ENCODE assay signal across 31 cellular contexts in the genomic region with DNA sequence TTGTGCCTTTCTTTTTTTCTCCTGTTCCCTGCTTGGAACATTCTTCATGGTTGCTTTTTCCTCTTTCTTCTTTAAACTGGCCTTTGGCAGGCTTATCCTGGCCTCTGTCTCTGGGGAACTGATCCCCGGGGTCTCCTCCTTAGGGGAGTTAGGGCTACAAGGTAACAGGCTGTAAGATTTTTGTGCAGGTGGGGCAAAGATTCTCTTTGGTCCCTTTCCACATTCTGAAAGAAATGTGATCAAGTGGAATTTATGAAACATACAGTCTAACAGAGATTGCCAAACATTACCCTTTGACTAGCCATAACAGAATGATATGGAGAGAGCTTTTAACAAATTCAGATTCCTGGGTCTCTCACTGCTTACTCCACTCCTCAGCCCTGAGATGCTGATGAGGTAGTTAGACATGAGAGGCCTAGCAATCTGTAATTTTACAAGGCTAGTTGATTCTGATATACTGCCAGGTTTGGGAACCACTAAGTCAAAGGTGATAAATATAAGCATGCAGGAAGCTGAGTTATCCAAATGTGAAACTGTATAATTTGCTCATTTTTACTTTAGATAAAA. TPM values are rescaled to one million over a fixed set of nuclear protein-coding genes. Genes with fewer than 3 reads are reported as not detected.
"Had no signal": no experiment of that assay in that cellular context is flagged by ENCODE, and none has a peak within 500 bp of the region (broad histone marks: within the 10 kb centered on the region; RNA-seq: fewer than 3 reads in every experiment).

No MANE protein-coding gene starts in this region.

- H3K27me3 Mint-ChIP-seq: activated CD4-positive, alpha-beta T cell treated with anti-CD3 and anti-CD28 coated beads for 36 hours; activated naive CD4-positive, alpha-beta T cell treated with anti-CD3 and anti-CD28 coated beads, Interleukin-2, amount 50 U/mL, for 24 hours; activated naive CD8-positive, alpha-beta T cell treated with anti-CD3 and anti-CD28 coated beads, Interleukin-2, amount 50 U/mL, for 24 hours; activated T-cell treated with anti-CD3 and anti-CD28 coated beads, Interleukin-2, amount 50 U/mL, for 24 hours; effector memory CD8-positive, alpha-beta T cell; stimulated activated naive CD8-positive, alpha-beta T cell treated with anti-CD3 and anti-CD28 coated beads, Interleukin-15, amount 100 ng/mL, for 72 hours had no signal

- ATAC-seq: activated CD4-positive, alpha-beta T cell treated with anti-CD3 and anti-CD28 coated beads for 36 hours; activated naive CD8-positive, alpha-beta T cell treated with anti-CD3 and anti-CD28 coated beads, Interleukin-2, amount 50 U/mL, for 24 hours; effector memory CD8-positive, alpha-beta T cell; gastrocnemius medialis; left lung; lower lobe of right lung; right lobe of liver; stimulated activated naive CD8-positive, alpha-beta T cell treated with anti-CD3 and anti-CD28 coated beads, Interleukin-15, amount 100 ng/mL, for 72 hours had no signal

- H3K36me3 ChIP-seq: left lung, lower lobe of right lung, ovary, right lobe of liver, upper lobe of left lung, vagina had no signal

- H3K4me3 Mint-ChIP-seq: activated CD4-positive, alpha-beta T cell treated with anti-CD3 and anti-CD28 coated beads for 36 hours; activated naive CD4-positive, alpha-beta T cell treated with anti-CD3 and anti-CD28 coated beads, Interleukin-2, amount 50 U/mL, for 24 hours; activated naive CD8-positive, alpha-beta T cell treated with anti-CD3 and anti-CD28 coated beads, Interleukin-2, amount 50 U/mL, for 24 hours; activated T-cell treated with anti-CD3 and anti-CD28 coated beads, Interleukin-2, amount 50 U/mL, for 24 hours; effector memory CD8-positive, alpha-beta T cell; nephron progenitor cell; stimulated activated naive CD8-positive, alpha-beta T cell treated with anti-CD3 and anti-CD28 coated beads, Interleukin-15, amount 100 ng/mL, for 72 hours; T-helper 2 cell treated with Interferon-gamma antibody and Interleukin-4, amounts not matched to agents 5 μg/mL and 100 μg/mL, for 36 hours had no signal

- H3K4me3 ChIP-seq: gastrocnemius medialis, left lung, lower lobe of right lung, ovary, right lobe of liver, upper lobe of left lung, vagina had no signal

- H3K27me3 ChIP-seq: gastrocnemius medialis, left lung, ovary, right lobe of liver, upper lobe of left lung, vagina had no signal

- H3K4me1 ChIP-seq: gastrocnemius medialis, left lung, lower lobe of right lung, right lobe of liver, upper lobe of left lung, vagina had no signal

- H3K9me3 ChIP-seq: gastrocnemius medialis, left lung, lower lobe of right lung, ovary, right lobe of liver, upper lobe of left lung, vagina had no signal

- H3K9me3 Mint-ChIP-seq: activated naive CD4-positive, alpha-beta T cell treated with anti-CD3 and anti-CD28 coated beads, Interleukin-2, amount 50 U/mL, for 24 hours; activated naive CD8-positive, alpha-beta T cell treated with anti-CD3 and anti-CD28 coated beads, Interleukin-2, amount 50 U/mL, for 24 hours; activated T-cell treated with anti-CD3 and anti-CD28 coated beads, Interleukin-2, amount 50 U/mL, for 24 hours; activated T-helper 2 cell treated with anti-CD3 and anti-CD28 coated beads, Interferon-gamma antibody, Interleukin-2, Interleukin-4, amounts not matched to agents 10 μg/mL and 5 μg/mL and 100 μg/mL, durations not matched to agents 14 hours and 24 hours and 36 hours; effector memory CD8-positive, alpha-beta T cell; nephron progenitor cell; stimulated activated naive CD8-positive, alpha-beta T cell treated with anti-CD3 and anti-CD28 coated beads, Interleukin-15, amount 100 ng/mL, for 72 hours; T-helper 2 cell treated with Interferon-gamma antibody and Interleukin-4, amounts not matched to agents 5 μg/mL and 100 μg/mL, for 36 hours had no signal

- DNase-seq: activated CD4-positive, alpha-beta T cell treated with anti-CD3 and anti-CD28 coated beads for 36 hours; activated CD4-positive, CD25-positive, alpha-beta regulatory T cell; activated CD8-positive, alpha-beta memory T cell treated with anti-CD3 and anti-CD28 coated beads for 24 hours; activated CD8-positive, alpha-beta memory T cell treated with anti-CD3 and anti-CD28 coated beads, Interleukin-2, amount 50 U/mL, for 48 hours; activated naive CD8-positive, alpha-beta T cell treated with anti-CD3 and anti-CD28 coated beads, Interleukin-2, amount 50 U/mL, for 24 hours; activated T-cell treated with anti-CD3 and anti-CD28 coated beads, Interleukin-2, amount 50 U/mL, for 24 hours; amygdala; caudate nucleus; effector memory CD8-positive, alpha-beta T cell; erythroblast; gastrocnemius medialis; glutamatergic neuron; left lung; lower lobe of right lung; mesendoderm; nephron progenitor cell; ovary; right lobe of liver; stimulated activated CD4-positive, alpha-beta T cell treated with anti-CD3 and anti-CD28 coated beads, Interleukin-2, amount 100 ng/mL, for 48 hours; stimulated activated naive CD8-positive, alpha-beta T cell treated with anti-CD3 and anti-CD28 coated beads, Interleukin-15, amount 100 ng/mL, for 72 hours; substantia nigra; T-helper 1 cell; upper lobe of left lung had no signal

- H3K4me1 Mint-ChIP-seq: activated CD4-positive, alpha-beta T cell treated with anti-CD3 and anti-CD28 coated beads for 36 hours; activated naive CD4-positive, alpha-beta T cell treated with anti-CD3 and anti-CD28 coated beads, Interleukin-2, amount 50 U/mL, for 24 hours; activated naive CD8-positive, alpha-beta T cell treated with anti-CD3 and anti-CD28 coated beads, Interleukin-2, amount 50 U/mL, for 24 hours had no signal

- H3K27ac ChIP-seq: gastrocnemius medialis, left lung, lower lobe of right lung, ovary, right lobe of liver, upper lobe of left lung, vagina had no signal

- H3K27ac Mint-ChIP-seq: activated CD4-positive, alpha-beta T cell treated with anti-CD3 and anti-CD28 coated beads for 36 hours; activated naive CD4-positive, alpha-beta T cell treated with anti-CD3 and anti-CD28 coated beads, Interleukin-2, amount 50 U/mL, for 24 hours; activated naive CD8-positive, alpha-beta T cell treated with anti-CD3 and anti-CD28 coated beads, Interleukin-2, amount 50 U/mL, for 24 hours; activated T-cell treated with anti-CD3 and anti-CD28 coated beads, Interleukin-2, amount 50 U/mL, for 24 hours; activated T-helper 2 cell treated with anti-CD3 and anti-CD28 coated beads, Interferon-gamma antibody, Interleukin-2, Interleukin-4, amounts not matched to agents 10 μg/mL and 5 μg/mL and 100 μg/mL, durations not matched to agents 14 hours and 24 hours and 36 hours; nephron progenitor cell; progenitor cell of endocrine pancreas; T-helper 2 cell treated with Interferon-gamma antibody and Interleukin-4, amounts not matched to agents 5 μg/mL and 100 μg/mL, for 36 hours had no signal

RNA-seq across cellular contexts. Expression of a gene that starts 44.3 kb away (rescaled TPM):
- total RNA-seq: renal cortical epithelial cell, right lobe of liver, skeletal muscle tissue, vagina had no signal

RNA-seq across cellular contexts. Expression of a gene that starts 46.5 kb away (rescaled TPM):
- total RNA-seq: dermis microvascular lymphatic vessel endothelial cell had no signal
